Comparison of ENCODE assay signal across 24 cellular contexts in the genomic region with DNA sequence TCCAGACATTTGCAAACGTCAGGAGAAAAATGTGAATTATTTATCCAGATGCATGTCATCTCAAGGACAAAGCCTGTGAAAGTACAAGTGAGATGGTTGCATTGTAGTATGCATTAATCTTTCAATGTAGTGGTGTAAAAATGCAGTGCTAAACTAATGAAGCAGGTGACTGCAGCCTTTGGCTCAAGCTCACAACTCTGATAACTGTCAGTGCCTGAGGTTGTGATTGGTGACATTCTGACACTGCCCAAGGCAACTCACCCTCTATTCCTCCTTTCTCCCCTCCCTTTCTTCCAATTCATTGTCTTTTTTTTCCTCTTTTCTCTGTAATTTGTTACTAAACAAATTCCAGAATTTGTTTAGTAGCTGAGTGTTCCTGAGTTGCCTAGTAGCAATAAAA. TPM values are rescaled to one million over a fixed set of nuclear protein-coding genes. Genes with fewer than 3 reads are reported as not detected.
DNase-seq lines count a peak whose midpoint lies in the region; ATAC-seq and TF ChIP-seq lines count a peak whose summit lies in the region.
"Had no signal": no experiment of that assay in that cellular context is flagged by ENCODE, and none has a peak within 500 bp of the region (broad histone marks: within the 10 kb centered on the region; RNA-seq: fewer than 3 reads in every experiment).

No MANE protein-coding gene starts in this region.

- no peaks in the 10 kb centered on the region for H3K4me1 ChIP-seq in neural progenitor cell
- H3K4me1 ChIP-seq: BE2C had no signal

- H3K4me3 ChIP-seq in neural progenitor cell, result no peak overlapping the region
- H3K4me3 ChIP-seq: BLaER1, GM12878 had no signal

- no peaks in the 10 kb centered on the region for H3K79me2 ChIP-seq in neural progenitor cell (ENCODE audit: low read depth)

- H3K9me3 Mint-ChIP-seq in activated CD4-positive, alpha-beta T cell treated with anti-CD3 and anti-CD28 coated beads, Interleukin-2, amount 10 ng/mL, durations not matched to agents 24 days and 14 days, result no peaks in the 10 kb centered on the region
- H3K9me3 Mint-ChIP-seq in neural progenitor cell, result no peaks in the 10 kb centered on the region
- H3K9me3 Mint-ChIP-seq: CD14-positive monocyte; CD4-positive, alpha-beta memory T cell; CD4-positive, CD25-positive, alpha-beta regulatory T cell; CD8-positive, alpha-beta memory T cell had no signal

- intact Hi-C loops in activated CD4-positive, alpha-beta T cell treated with anti-CD3 and anti-CD28 coated beads, Interleukin-2, amount 10 ng/mL, durations not matched to agents 24 days and 14 days (cut with micrococcal nuclease), result no loop called here
- intact Hi-C loops in left ventricle myocardium superior (cut with micrococcal nuclease), result no loop called here
- intact Hi-C loops in cardiac septum (cut with DNase I), result no loop called here

- no peak overlapping the region for H3K27ac Mint-ChIP-seq in activated CD4-positive, alpha-beta T cell treated with anti-CD3 and anti-CD28 coated beads, Interleukin-2, amount 10 ng/mL, durations not matched to agents 24 days and 14 days
- H3K27ac Mint-ChIP-seq in neural progenitor cell, result no peak overlapping the region
- H3K27ac Mint-ChIP-seq: CD14-positive monocyte; CD4-positive, alpha-beta memory T cell; CD4-positive, CD25-positive, alpha-beta regulatory T cell; CD8-positive, alpha-beta memory T cell had no signal

- H3K4me2 ChIP-seq in neural progenitor cell, result no peak overlapping the region
- H3K4me2 ChIP-seq: BLaER1 had no signal

- no peak for TF ChIP-seq CTCF in neural progenitor cell (IDR thresholded peaks at IDR 0.05)

- H4K20me1 ChIP-seq in neural progenitor cell (ENCODE audit: low read depth), result no peaks in the 10 kb centered on the region
- H4K20me1 ChIP-seq: BLaER1 had no signal

- peaks cover 7% of the 10 kb centered on the region for H3K36me3 Mint-ChIP-seq in activated CD4-positive, alpha-beta T cell treated with anti-CD3 and anti-CD28 coated beads, Interleukin-2, amount 10 ng/mL, durations not matched to agents 24 days and 14 days (ENCODE audit: low read depth)
- no peaks in the 10 kb centered on the region for H3K36me3 Mint-ChIP-seq in neural progenitor cell

- ATAC-seq in left ventricle myocardium superior, result peak; percentile 65
- ATAC-seq: GM12878 had no signal

- peak; percentile 17 for DNase-seq in activated CD4-positive, alpha-beta T cell treated with anti-CD3 and anti-CD28 coated beads, Interleukin-2, amount 10 ng/mL, durations not matched to agents 24 days and 14 days
- no peak for DNase-seq in activated CD4-positive, alpha-beta T cell treated with anti-CD3 and anti-CD28 coated beads for 4 hours
- DNase-seq in left ventricle myocardium superior, result no peak
- no peak for DNase-seq in cardiac septum (ENCODE audit: low spot score)
- no peak for DNase-seq in neural progenitor cell (ENCODE audit: low spot score)
- DNase-seq in mesenteric fat pad (ENCODE audit: low spot score), result no peak
- DNase-seq: ACHN; BE2C; C1 segment of cervical spinal cord; CD4-positive, alpha-beta memory T cell; CD4-positive, CD25-positive, alpha-beta regulatory T cell; CD8-positive, alpha-beta memory T cell; COR-L47; DMS 273 treated with DMSO at 0.1 percent for 48 hours; DMS153; DMS53; DMS79; DND-41; EL; GDM1 had no signal

- no peaks in the 10 kb centered on the region for H3K36me3 ChIP-seq in neural progenitor cell

- peak overlapping the region; percentile 24 for H3K9ac ChIP-seq in neural progenitor cell
- H3K9ac ChIP-seq: BLaER1 had no signal

- no peak overlapping the region for H3K4me3 Mint-ChIP-seq in activated CD4-positive, alpha-beta T cell treated with anti-CD3 and anti-CD28 coated beads, Interleukin-2, amount 10 ng/mL, durations not matched to agents 24 days and 14 days
- no peak overlapping the region for H3K4me3 Mint-ChIP-seq in neural progenitor cell
- H3K4me3 Mint-ChIP-seq: CD14-positive monocyte; CD4-positive, alpha-beta memory T cell; CD4-positive, CD25-positive, alpha-beta regulatory T cell; CD8-positive, alpha-beta memory T cell had no signal

- no peaks in the 10 kb centered on the region for H3K27me3 ChIP-seq in neural progenitor cell
- H3K27me3 ChIP-seq: BE2C, BLaER1 had no signal

- H3K27ac ChIP-seq in neural progenitor cell, result no peak overlapping the region
- H3K27ac ChIP-seq: 22Rv1, BLaER1 had no signal

- H3K27me3 Mint-ChIP-seq in activated CD4-positive, alpha-beta T cell treated with anti-CD3 and anti-CD28 coated beads, Interleukin-2, amount 10 ng/mL, durations not matched to agents 24 days and 14 days, result no peaks in the 10 kb centered on the region
- H3K27me3 Mint-ChIP-seq in neural progenitor cell (ENCODE audit: insufficient read depth, low read depth), result no peaks in the 10 kb centered on the region
- H3K27me3 Mint-ChIP-seq: CD4-positive, alpha-beta memory T cell; CD4-positive, CD25-positive, alpha-beta regulatory T cell; CD8-positive, alpha-beta memory T cell had no signal

- H3K9me3 ChIP-seq in neural progenitor cell (ENCODE audit: low read depth), result no peaks in the 10 kb centered on the region
- H3K9me3 ChIP-seq: BE2C, BLaER1 had no signal

- no peaks in the 10 kb centered on the region for H3K4me1 Mint-ChIP-seq in activated CD4-positive, alpha-beta T cell treated with anti-CD3 and anti-CD28 coated beads, Interleukin-2, amount 10 ng/mL, durations not matched to agents 24 days and 14 days
- no peaks in the 10 kb centered on the region for H3K4me1 Mint-ChIP-seq in neural progenitor cell
- H3K4me1 Mint-ChIP-seq: CD14-positive monocyte; CD4-positive, alpha-beta memory T cell; CD4-positive, CD25-positive, alpha-beta regulatory T cell; CD8-positive, alpha-beta memory T cell had no signal

- no peaks in the 10 kb centered on the region for H3F3A ChIP-seq in neural progenitor cell (ENCODE audit: low read depth)

- no peak overlapping the region for H2AFZ ChIP-seq in neural progenitor cell (replicated peaks)

RNA-seq across cellular contexts. Expression of gene TMOD3, which starts 20.0 kb away (rescaled TPM):
- total RNA-seq in activated CD4-positive, alpha-beta T cell treated with anti-CD3 and anti-CD28 coated beads, Interleukin-2, amount 10 ng/mL, durations not matched to agents 24 days and 14 days, result 60.8 and 66.6 TPM in 2 replicates
- total RNA-seq in left ventricle myocardium superior (19.9 TPM), cardiac septum (17.4 TPM), neural progenitor cell (ENCODE audit: low replicate concordance) (17.6 and 37.4 TPM in 2 replicates), mesenteric fat pad (40.9 TPM)

RNA-seq across cellular contexts. Expression of gene TMOD2, which starts 58.1 kb away (rescaled TPM):
- 4.0 and 4.6 TPM in 2 replicates for total RNA-seq in activated CD4-positive, alpha-beta T cell treated with anti-CD3 and anti-CD28 coated beads, Interleukin-2, amount 10 ng/mL, durations not matched to agents 24 days and 14 days
- total RNA-seq in left ventricle myocardium superior (9.2 TPM), cardiac septum (8.3 TPM), neural progenitor cell (ENCODE audit: low replicate concordance) (1.9 and 3.2 TPM in 2 replicates), mesenteric fat pad (9.5 TPM)
